ENCODE assay signal across 11 cellular contexts in genomic region chr1:1841575-1841991, GRCh38. TPM values are rescaled to one million over a fixed set of nuclear protein-coding genes. Genes with fewer than 3 reads are reported as not detected.
DNase-seq lines count a peak whose midpoint lies in the region; ATAC-seq, FAIRE-seq and TF ChIP-seq lines count a peak whose summit lies in the region.
"Had no signal": no experiment of that assay in that cellular context is flagged by ENCODE, and none has a peak within 500 bp of the region (broad histone marks: within the 10 kb centered on the region; RNA-seq: fewer than 3 reads in every experiment).

No MANE protein-coding gene starts in this region.

- intact Hi-C loops in Panc1 (cut with micrococcal nuclease; ENCODE audit: unreplicated experiment) = no loop called here

- H3F3A ChIP-seq in SK-N-SH (replicated peaks; ENCODE audit: insufficient read depth) = peaks cover 12% of the 10 kb centered on the region

- POLR2A ChIA-PET in SK-N-SH (lab: Yijun Ruan, JAX) (no interaction called here), Panc1 (lab: Charles Lee) (no interaction called here)

- H3K9me3 ChIP-seq in SK-N-SH (no peaks in the 10 kb centered on the region), Panc1 (ENCODE audit: control insufficient read depth, insufficient read depth, low read depth, low read length) (no peaks in the 10 kb centered on the region), skeletal muscle satellite cell (replicated peaks; ENCODE audit: low read length) (no peaks in the 10 kb centered on the region), small intestine (ENCODE audit: control insufficient read depth, low read depth) (no peaks in the 10 kb centered on the region)
- H3K9me3 ChIP-seq: breast epithelium had no signal

- H4K20me1 ChIP-seq in SK-N-SH (ENCODE audit: insufficient read depth) = peaks cover 98% of the 10 kb centered on the region

- peak; percentile 32; the same call in 1 of the 3 replicates for ATAC-seq in SK-N-SH treated with all-trans-retinoic acid at 6 μM for 48 hours
- peak; percentile 43; the same call in 1 of the 2 replicates for ATAC-seq in Panc1

- H3K9me2 ChIP-seq in SK-N-SH = no peaks in the 10 kb centered on the region

- H3K27me3 ChIP-seq in SK-N-SH (ENCODE audit: insufficient read depth) (no peaks in the 10 kb centered on the region), Panc1 (ENCODE audit: control insufficient read depth, insufficient read depth, low read length) (no peaks in the 10 kb centered on the region), skeletal muscle satellite cell (ENCODE audit: control insufficient read depth, insufficient read depth, low read length) (no peaks in the 10 kb centered on the region), small intestine (ENCODE audit: control insufficient read depth in 2 of 2, insufficient read depth in 2 of 2, low read length in 2 of 2) (no peaks in the 10 kb centered on the region)
- H3K27me3 ChIP-seq: breast epithelium had no signal

- no peak overlapping the region for H3K9ac ChIP-seq in SK-N-SH
- H3K9ac ChIP-seq in skeletal muscle satellite cell (ENCODE audit: low read depth, low read length) = peak overlapping the region; percentile 15

- H2AFZ ChIP-seq in SK-N-SH (ENCODE audit: low read depth) = no peak overlapping the region

- TF ChIP-seq EP300 in SK-N-SH (IDR thresholded peaks at IDR 0.05; ENCODE audit: borderline replicate concordance in 1 of 2, low read depth in 1 of 2, low read length in 1 of 2) = no peak

- no peak for TF ChIP-seq RAD21 in SK-N-SH (IDR thresholded peaks at IDR 0.05; ENCODE audit: low read length)

- CTCF ChIA-PET in SK-N-SH (lab: Yijun Ruan, JAX) = no interaction called here
- CTCF ChIA-PET in Panc1 (lab: Charles Lee) = no interaction called here

- no TSS peak for BruUV-seq in Panc1 (replicated peaks; lab: Mats Ljungman, UMichigan)

- TF ChIP-seq CTCF in SK-N-SH (IDR thresholded peaks at IDR 0.05) (no peak; the same call in 1 of the 2 replicates), Panc1 (IDR thresholded peaks at IDR 0.05) (no peak)

- no peak overlapping the region; a peak in 1 of 4 replicates for H3K27ac ChIP-seq in SK-N-SH (ENCODE audit: low read depth in 2 of 2, low read length in 1 of 2)
- H3K27ac ChIP-seq in Panc1 (ENCODE audit: low read length) = no peak overlapping the region
- peak overlapping the region in 1 of 2 donors; percentile 58 for H3K27ac ChIP-seq in small intestine (ENCODE audit: low read depth in 1 of 2, low read length in 1 of 2)
- H3K27ac ChIP-seq: breast epithelium had no signal

- no peak for DNase-seq in SK-N-SH
- DNase-seq in Panc1 (ENCODE audit: low read depth, low spot score) = no peak
- peak; percentile 53 for DNase-seq in fibroblast of gingiva (ENCODE audit: low read depth)
- DNase-seq in small intestine = no peak
- DNase-seq in DMS114 treated with DMSO at 0.1 percent for 48 hours (lab: John Stamatoyannopoulos, UW; ENCODE audit: unreplicated experiment) = no peak
- DNase-seq in NCI-H1105 treated with DMSO at 0.1 percent for 48 hours (lab: John Stamatoyannopoulos, UW) = no peak
- DNase-seq: SIG-M5 had no signal

- no peak for FAIRE-seq in small intestine (lab: Jason Lieb, UNC)
- FAIRE-seq: A204.1 had no signal

- H3K4me2 ChIP-seq in SK-N-SH (no peak overlapping the region), skeletal muscle satellite cell (ENCODE audit: low read length) (peak overlapping the region; percentile 54)

- H3K79me2 ChIP-seq in SK-N-SH (ENCODE audit: insufficient read depth) = peaks cover 100% of the 10 kb centered on the region

- peaks cover 0 to 13% of the 10 kb centered on the region in 2 experiments; a peak in 1 of 4 replicates for H3K4me1 ChIP-seq in SK-N-SH (ENCODE audit: control insufficient read depth in 1 of 2, insufficient read depth in 2 of 2, low read depth in 1 of 2, low read length in 1 of 2)
- peaks cover 9% of the 10 kb centered on the region; the same call in 1 of the 2 replicates for H3K4me1 ChIP-seq in Panc1 (ENCODE audit: control insufficient read depth, insufficient read depth, low read length)
- H3K4me1 ChIP-seq in skeletal muscle satellite cell (ENCODE audit: control insufficient read depth, insufficient read depth, low read length) = peaks cover 14% of the 10 kb centered on the region
- H3K4me1 ChIP-seq in small intestine (ENCODE audit: control insufficient read depth in 2 of 2, insufficient read depth in 1 of 2, low read depth in 1 of 2, low read length in 1 of 2) = peaks cover 3 to 11% of the 10 kb centered on the region in 2 donors
- H3K4me1 ChIP-seq: breast epithelium had no signal

- H3K36me3 ChIP-seq in SK-N-SH (replicated peaks in 1 of 2; ENCODE audit: control insufficient read depth in 1 of 2, insufficient read depth in 2 of 2, low read length in 1 of 2) (peaks cover 0 to 26% of the 10 kb centered on the region in 2 experiments), Panc1 (ENCODE audit: control insufficient read depth, insufficient read depth, low read length) (no peaks in the 10 kb centered on the region), skeletal muscle satellite cell (ENCODE audit: insufficient read depth, low read length) (peaks cover 22% of the 10 kb centered on the region), small intestine (ENCODE audit: control insufficient read depth in 2 of 2, insufficient read depth in 2 of 2, low read length in 2 of 2) (no peaks in the 10 kb centered on the region)
- H3K36me3 ChIP-seq: breast epithelium had no signal

- 95% methylated on average over 3 of the region's 3 CpGs for WGBS in SK-N-SH (ENCODE audit: low lambda C conversion rate)
- 16 to 24% (median 23%) methylated on average over 3 of the region's 3 CpGs for WGBS in small intestine, 3 donors

- H3K4me3 ChIP-seq in SK-N-SH (ENCODE audit: low read depth in 2 of 2, low read length in 1 of 2) (no peak overlapping the region), Panc1 (ENCODE audit: low read depth in 2 of 2, low read length in 2 of 2) (no peak overlapping the region), skeletal muscle satellite cell (ENCODE audit: low read length) (no peak overlapping the region), small intestine (ENCODE audit: low read depth in 1 of 2, low read length in 2 of 2) (no peak overlapping the region)

- in situ Hi-C loops in Panc1 (cut with HindIII; ENCODE audit: low pct_unique_long_range_greater_than_20kb, low sequenced_read_pairs) = no loop called here

TF ChIP-seq in SK-N-SH treated with all-trans-retinoic acid at 6 μM for 48 hours, 23 proteins besides CTCF, POLR2A, EP300 and RAD21:
- TF ChIP-seq ESRRG (CRISPR knock-in tag; IDR thresholded peaks at IDR 0.05) = no peak
- TF ChIP-seq BACH2 (CRISPR knock-in tag; IDR thresholded peaks at IDR 0.05; ENCODE audit: borderline replicate concordance) = no peak

TF ChIP-seq in SK-N-SH, 30 proteins besides CTCF, POLR2A, EP300 and RAD21:
- TF ChIP-seq USF2 (IDR thresholded peaks at IDR 0.05; ENCODE audit: borderline replicate concordance, low read depth, low read length) (no peak), ELF1 (IDR thresholded peaks at IDR 0.05) (no peak), TEAD4 (IDR thresholded peaks at IDR 0.05; ENCODE audit: borderline replicate concordance, insufficient read depth) (no peak), POLR2AphosphoS5 (IDR thresholded peaks at IDR 0.05; ENCODE audit: low read depth, low read length) (no peak), JUND (IDR thresholded peaks at IDR 0.05) (no peak)

RNA-seq across cellular contexts. Expression of gene GNB1, which starts 49.3 kb away (rescaled TPM):
- polyA plus RNA-seq in SK-N-SH (2012; rRNA removed) (355 and 364 TPM in 2 replicates), small intestine (100 to 1,000 TPM; 169 to 214 (median 175) TPM)
- polyA plus RNA-seq in SK-N-SH (2012; cell fraction: cytosol; rRNA removed) = 284 and 376 TPM in 2 replicates
- 202 and 299 TPM in 2 replicates for polyA plus RNA-seq in SK-N-SH (2012; cell fraction: nucleus; rRNA removed)
- 499 TPM for total RNA-seq in Panc1 (2021; ENCODE audit: unreplicated experiment)
- 736 TPM for polyA plus RNA-seq in Panc1 (2012; ENCODE audit: insufficient read length)
- 78.6 and 90.2 TPM in 2 replicates for total RNA-seq in skeletal muscle satellite cell (2012; rRNA removed)
